Comparison of ENCODE assay signal across 15 cellular contexts in genomic region chr10:123318516-123318915, GRCh38.
"Had no signal": no experiment of that assay in that cellular context is flagged by ENCODE, and none has a peak within 500 bp of the region (broad histone marks: within the 10 kb centered on the region; RNA-seq: fewer than 3 reads in every experiment).

No MANE protein-coding gene starts in this region.

- H3K27ac ChIP-seq: adrenal gland, hepatocyte, sigmoid colon, suprapubic skin had no signal

- H3K27ac Mint-ChIP-seq: nephron, type B pancreatic cell had no signal

- H3K4me2 ChIP-seq: hepatocyte had no signal

- H3K4me3 ChIP-seq: adrenal gland, hepatocyte, sigmoid colon, suprapubic skin had no signal

- DNase-seq: activated CD4-positive, CD25-positive, alpha-beta regulatory T cell treated with anti-CD3 and anti-CD28 coated beads, Interleukin-2, amount 50 U/mL, for 72 hours; activated naive CD4-positive, alpha-beta T cell; activated T-cell treated with anti-CD3 and anti-CD28 coated beads, Interleukin-2, amount 50 U/mL, for 4 hours; adrenal gland; erythroblast; left ventricle myocardium superior; mesenchymal stem cell; sigmoid colon; stimulated activated CD4-positive, alpha-beta T cell treated with anti-CD3 and anti-CD28 coated beads, Interleukin-12 subunit alpha, Interleukin-12 subunit beta, amount 100 ng/mL, for 4 hours; stimulated activated CD4-positive, alpha-beta T cell treated with anti-CD3 and anti-CD28 coated beads, Interleukin-4, amount 100 ng/mL, for 1 hour had no signal

- H3K36me3 ChIP-seq: adrenal gland, sigmoid colon, suprapubic skin had no signal

- H3K9me3 ChIP-seq: adrenal gland, sigmoid colon, suprapubic skin had no signal

- H3K4me3 Mint-ChIP-seq: activated T-cell treated with anti-CD3 and anti-CD28 coated beads, Interleukin-2, amount 50 U/mL, for 4 hours; central memory CD8-positive, alpha-beta T cell; nephron; type B pancreatic cell had no signal

- H3K27me3 ChIP-seq: adrenal gland, hepatocyte, sigmoid colon, suprapubic skin had no signal

- H3K27me3 Mint-ChIP-seq: central memory CD8-positive, alpha-beta T cell had no signal

- H3K4me1 Mint-ChIP-seq: central memory CD8-positive, alpha-beta T cell had no signal

- H3K79me2 ChIP-seq: hepatocyte had no signal

- H3K9me3 Mint-ChIP-seq: activated T-cell treated with anti-CD3 and anti-CD28 coated beads, Interleukin-2, amount 50 U/mL, for 4 hours; central memory CD8-positive, alpha-beta T cell; nephron; type B pancreatic cell had no signal

- H3K36me3 Mint-ChIP-seq: type B pancreatic cell had no signal

- H2AFZ ChIP-seq: hepatocyte had no signal

- ATAC-seq: activated T-cell treated with anti-CD3 and anti-CD28 coated beads, Interleukin-2, amount 50 U/mL, for 4 hours; left ventricle myocardium superior had no signal

- H3K4me1 ChIP-seq: adrenal gland, sigmoid colon, suprapubic skin had no signal
